ENCODE assay signal across 9 cellular contexts in genomic region chr5:75933489-75933888, GRCh38.
"Had no signal": no experiment of that assay in that cellular context is flagged by ENCODE, and none has a peak within 500 bp of the region (broad histone marks: within the 10 kb centered on the region; RNA-seq: fewer than 3 reads in every experiment).

No MANE protein-coding gene starts in this region.

- DNase-seq: activated CD4-positive, alpha-beta T cell treated with anti-CD3 and anti-CD28 coated beads, Interleukin-2, amount 50 U/mL, for 48 hours; activated naive CD4-positive, alpha-beta T cell treated with anti-CD3 and anti-CD28 coated beads for 36 hours; caudate nucleus; midbrain; naive B cell; spleen; T-helper 9 cell had no signal

- H3K4me3 ChIP-seq: neural progenitor cell, spleen, suprapubic skin had no signal
